ENCODE assay signal across 1 cellular context in genomic region chr15:45521596-45522167, GRCh38.
TF ChIP-seq lines count a peak whose summit lies in the region.

No MANE protein-coding gene starts in this region.

TF ChIP-seq in GM12878, 131 proteins besides CTCF, POLR2A, EP300 and RAD21 (continued from another document):
- TF ChIP-seq, protein P1, sequence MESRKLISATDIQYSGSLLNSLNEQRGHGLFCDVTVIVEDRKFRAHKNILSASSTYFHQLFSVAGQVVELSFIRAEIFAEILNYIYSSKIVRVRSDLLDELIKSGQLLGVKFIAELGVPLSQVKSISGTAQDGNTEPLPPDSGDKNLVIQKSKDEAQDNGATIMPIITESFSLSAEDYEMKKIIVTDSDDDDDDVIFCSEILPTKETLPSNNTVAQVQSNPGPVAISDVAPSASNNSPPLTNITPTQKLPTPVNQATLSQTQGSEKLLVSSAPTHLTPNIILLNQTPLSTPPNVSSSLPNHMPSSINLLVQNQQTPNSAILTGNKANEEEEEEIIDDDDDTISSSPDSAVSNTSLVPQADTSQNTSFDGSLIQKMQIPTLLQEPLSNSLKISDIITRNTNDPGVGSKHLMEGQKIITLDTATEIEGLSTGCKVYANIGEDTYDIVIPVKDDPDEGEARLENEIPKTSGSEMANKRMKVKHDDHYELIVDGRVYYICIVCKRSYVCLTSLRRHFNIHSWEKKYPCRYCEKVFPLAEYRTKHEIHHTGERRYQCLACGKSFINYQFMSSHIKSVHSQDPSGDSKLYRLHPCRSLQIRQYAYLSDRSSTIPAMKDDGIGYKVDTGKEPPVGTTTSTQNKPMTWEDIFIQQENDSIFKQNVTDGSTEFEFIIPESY (IDR thresholded peaks at IDR 0.05): no peak
- TF ChIP-seq BMI1 (IDR thresholded peaks at IDR 0.05; ENCODE audit: borderline replicate concordance): no peak
- no peak for TF ChIP-seq CEBPB (IDR thresholded peaks at IDR 0.05; ENCODE audit: borderline replicate concordance in 1 of 2, low read depth in 2 of 2, low read length in 2 of 2)
